Comparison of ENCODE assay signal across 22 cellular contexts in the genomic region with DNA sequence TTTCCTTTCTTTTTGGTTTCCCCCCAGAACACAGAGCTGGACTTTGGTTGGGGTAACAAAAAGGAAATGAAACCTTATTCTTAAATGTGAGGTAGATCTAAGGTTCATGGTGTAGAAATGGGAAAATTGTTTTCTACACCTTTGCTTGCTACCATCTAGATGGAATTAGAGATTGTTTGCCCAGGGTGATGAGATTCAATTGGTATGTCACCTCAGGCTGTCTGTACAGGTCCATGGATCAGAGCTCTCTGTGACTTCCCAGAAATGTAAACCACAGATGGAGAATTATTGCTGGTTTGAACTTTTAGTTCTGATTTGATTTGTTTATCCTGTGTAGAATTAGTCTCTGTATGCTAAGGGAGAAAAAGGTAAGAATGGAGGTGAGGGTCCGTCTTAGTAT.
DNase-seq lines count a peak whose midpoint lies in the region; ATAC-seq, FAIRE-seq and TF ChIP-seq lines count a peak whose summit lies in the region.
"Had no signal": no experiment of that assay in that cellular context is flagged by ENCODE, and none has a peak within 500 bp of the region (broad histone marks: within the 10 kb centered on the region; RNA-seq: fewer than 3 reads in every experiment).

No MANE protein-coding gene starts in this region.

- H2AFZ ChIP-seq in hepatocyte = peak overlapping the region; percentile 38
- H2AFZ ChIP-seq: GM23248 had no signal

- H3K27me3 Mint-ChIP-seq in Calu3 (ENCODE audit: unreplicated experiment) = no peaks in the 10 kb centered on the region
- H3K27me3 Mint-ChIP-seq in activated T-cell treated with anti-CD3 and anti-CD28 coated beads, Interleukin-2, amount 50 U/mL, for 72 hours (ENCODE audit: low read depth) = no peaks in the 10 kb centered on the region
- H3K27me3 Mint-ChIP-seq: activated B cell treated with CpG ODN at 0.5 μM for 24 hours; CD4-positive, alpha-beta memory T cell; stimulated activated memory B cell treated with anti-CD40 and anti-IgM and Interleukin-4, amounts not matched to agents 10 μg/mL and 1 μg/mL and 100 μg/mL, for 72 hours; T-helper 17 cell had no signal

- peaks cover 23% of the 10 kb centered on the region for H3K4me1 ChIP-seq in RWPE2 (ENCODE audit: insufficient read depth, poor library complexity, severe bottlenecking)
- H3K4me1 ChIP-seq in hepatocyte (ENCODE audit: insufficient read depth) = peaks cover 20% of the 10 kb centered on the region
- H3K4me1 ChIP-seq: adrenal gland had no signal

- no peaks in the 10 kb centered on the region for H3K27me3 ChIP-seq in RWPE2 (ENCODE audit: insufficient read depth, poor library complexity, severe bottlenecking)
- no peaks in the 10 kb centered on the region for H3K27me3 ChIP-seq in hepatocyte
- H3K27me3 ChIP-seq: adrenal gland had no signal

- ATAC-seq in RWPE2 (ENCODE audit: low read depth) = peak; percentile 94
- no peak for ATAC-seq in activated T-cell treated with anti-CD3 and anti-CD28 coated beads, Interleukin-2, amount 50 U/mL, for 72 hours (replicated peaks in 1 of 2)
- ATAC-seq: stimulated activated memory B cell treated with anti-CD40 and anti-IgM and Interleukin-4, amounts not matched to agents 10 μg/mL and 1 μg/mL and 100 μg/mL, for 72 hours; T-helper 17 cell had no signal

- no TSS peak for BruUV-seq in Calu3 (replicated peaks; lab: Mats Ljungman, UMichigan)

- intact Hi-C loops in Calu3 (cut with micrococcal nuclease; ENCODE audit: unreplicated experiment) = no loop called here

- no peak overlapping the region for H3K4me3 Mint-ChIP-seq in Calu3 (ENCODE audit: low read depth, unreplicated experiment)
- H3K4me3 Mint-ChIP-seq in activated T-cell treated with anti-CD3 and anti-CD28 coated beads, Interleukin-2, amount 50 U/mL, for 72 hours = no peak overlapping the region
- H3K4me3 Mint-ChIP-seq: activated B cell treated with CpG ODN at 0.5 μM for 24 hours; CD4-positive, alpha-beta memory T cell; stimulated activated memory B cell treated with anti-CD40 and anti-IgM and Interleukin-4, amounts not matched to agents 10 μg/mL and 1 μg/mL and 100 μg/mL, for 72 hours; T-helper 17 cell had no signal

- CTCF ChIA-PET in Calu3 (lab: Charles Lee) = no interaction called here

- DNase-seq in Calu3 = peak; percentile 2
- no peak for DNase-seq in RWPE2 (ENCODE audit: low spot score)
- DNase-seq in hepatocyte (ENCODE audit: low spot score) = peak; percentile 18
- DNase-seq in renal cortical epithelial cell (ENCODE audit: low read depth) = peak; percentile 60
- no peak for DNase-seq in GM12891 (ENCODE audit: insufficient read length, low spot score)
- no peak for DNase-seq in G401 (ENCODE audit: low spot score)
- DNase-seq in activated effector memory CD4-positive, alpha-beta T cell treated with Interleukin-2 at 50 U/mL for 16 hours = no peak
- no peak for DNase-seq in activated T-cell treated with anti-CD3 and anti-CD28 coated beads, Interleukin-2, amount 50 U/mL, for 72 hours
- DNase-seq: activated B cell treated with CpG ODN at 0.5 μM for 24 hours; adrenal gland; CD4-positive, alpha-beta memory T cell; GM23248; islet precursor cell; Karpas-422; NCI-H1436 treated with DMSO at 0.1 percent for 48 hours; NCI-H2227 treated with DMSO at 0.1 percent for 48 hours; NK-92 treated with Interleukin-12 subunit alpha and Interleukin-12 subunit beta, amount 100 ng/mL, for 24 hours; SHP77; T-helper 17 cell had no signal

- H3K9me3 ChIP-seq in RWPE2 (ENCODE audit: severe bottlenecking) (no peaks in the 10 kb centered on the region), hepatocyte (ENCODE audit: low read depth) (no peaks in the 10 kb centered on the region)
- H3K9me3 ChIP-seq: adrenal gland had no signal

- H3K9me3 Mint-ChIP-seq in Calu3 (ENCODE audit: low read depth, unreplicated experiment) = no peaks in the 10 kb centered on the region
- H3K9me3 Mint-ChIP-seq in activated T-cell treated with anti-CD3 and anti-CD28 coated beads, Interleukin-2, amount 50 U/mL, for 72 hours = peaks cover 4 to 6% of the 10 kb centered on the region in 2 donors

- no peak for TF ChIP-seq CTCF in Calu3 (IDR thresholded peaks at IDR 0.05; ENCODE audit: unreplicated experiment)
- no peak for TF ChIP-seq CTCF in RWPE2 (IDR thresholded peaks at IDR 0.05; ENCODE audit: poor library complexity, severe bottlenecking)
- TF ChIP-seq CTCF in hepatocyte (IDR thresholded peaks at IDR 0.05; ENCODE audit: poor library complexity) = no peak

- 73% methylated on average over 1 of the region's 1 CpG for WGBS in hepatocyte (ENCODE audit: low lambda C conversion rate, missing lambda C conversion rate)

- H4K20me1 ChIP-seq in hepatocyte (ENCODE audit: insufficient read depth, poor library complexity, severe bottlenecking) = no peaks in the 10 kb centered on the region

- H3K27ac Mint-ChIP-seq in Calu3 (ENCODE audit: unreplicated experiment) = no peak overlapping the region
- H3K27ac Mint-ChIP-seq in activated T-cell treated with anti-CD3 and anti-CD28 coated beads, Interleukin-2, amount 50 U/mL, for 72 hours = no peak overlapping the region
- H3K27ac Mint-ChIP-seq: activated B cell treated with CpG ODN at 0.5 μM for 24 hours; activated T-helper 2 cell treated with anti-CD3 and anti-CD28 coated beads, Interferon-gamma antibody, Interleukin-2, Interleukin-4, amounts not matched to agents 10 μg/mL and 5 μg/mL and 100 μg/mL, durations not matched to agents 14 hours and 24 hours and 36 hours; CD4-positive, alpha-beta memory T cell; stimulated activated memory B cell treated with anti-CD40 and anti-IgM and Interleukin-4, amounts not matched to agents 10 μg/mL and 1 μg/mL and 100 μg/mL, for 72 hours; T-helper 17 cell had no signal

- peak overlapping the region; percentile 61 for H3K4me2 ChIP-seq in hepatocyte

- FAIRE-seq in GM12891 (lab: Jason Lieb, UNC) = no peak
- FAIRE-seq: colon had no signal

- peaks cover 3% of the 10 kb centered on the region for H3K79me2 ChIP-seq in hepatocyte

- H3K4me1 Mint-ChIP-seq in Calu3 (ENCODE audit: low read depth, unreplicated experiment) = peaks cover 19% of the 10 kb centered on the region
- no peaks in the 10 kb centered on the region for H3K4me1 Mint-ChIP-seq in activated T-cell treated with anti-CD3 and anti-CD28 coated beads, Interleukin-2, amount 50 U/mL, for 72 hours (ENCODE audit: low read depth)
- H3K4me1 Mint-ChIP-seq: activated B cell treated with CpG ODN at 0.5 μM for 24 hours; CD4-positive, alpha-beta memory T cell; stimulated activated memory B cell treated with anti-CD40 and anti-IgM and Interleukin-4, amounts not matched to agents 10 μg/mL and 1 μg/mL and 100 μg/mL, for 72 hours; T-helper 17 cell had no signal

- in situ Hi-C loops in G401 (cut with HindIII; ENCODE audit: low sequenced_read_pairs) = no loop called here

- no peaks in the 10 kb centered on the region for H3K36me3 Mint-ChIP-seq in Calu3 (ENCODE audit: insufficient read depth, unreplicated experiment)
- H3K36me3 Mint-ChIP-seq in activated T-cell treated with anti-CD3 and anti-CD28 coated beads, Interleukin-2, amount 50 U/mL, for 72 hours (ENCODE audit: insufficient read depth in 2 of 2) = peaks cover 2 to 3% of the 10 kb centered on the region in 2 donors
- H3K36me3 Mint-ChIP-seq: CD4-positive, alpha-beta memory T cell; stimulated activated memory B cell treated with anti-CD40 and anti-IgM and Interleukin-4, amounts not matched to agents 10 μg/mL and 1 μg/mL and 100 μg/mL, for 72 hours had no signal

- peak overlapping the region; percentile 69 for H3K27ac ChIP-seq in RWPE2 (ENCODE audit: poor library complexity, severe bottlenecking)
- peak overlapping the region; percentile 70 for H3K27ac ChIP-seq in hepatocyte
- H3K27ac ChIP-seq: adrenal gland, GM23248 had no signal

- H3K36me3 ChIP-seq in RWPE2 (ENCODE audit: low read depth) = no peaks in the 10 kb centered on the region
- H3K36me3 ChIP-seq in hepatocyte (replicated peaks; ENCODE audit: insufficient read depth, low read depth) = no peaks in the 10 kb centered on the region
- H3K36me3 ChIP-seq: adrenal gland had no signal

- H3K4me3 ChIP-seq in RWPE2 (ENCODE audit: severe bottlenecking) (no peak overlapping the region), hepatocyte (no peak overlapping the region)
- H3K4me3 ChIP-seq: adrenal gland, GM23248 had no signal

- H3K9me2 ChIP-seq in hepatocyte (replicated peaks; ENCODE audit: insufficient read depth) = no peaks in the 10 kb centered on the region

- TF ChIP-seq POLR2A in GM12891 (IDR thresholded peaks at IDR 0.05; ENCODE audit: low read depth, low read length) = no peak

TF ChIP-seq in GM12891, 5 proteins besides CTCF, POLR2A, EP300 and RAD21:
- TF ChIP-seq POU2F2 (IDR thresholded peaks at IDR 0.05; ENCODE audit: low read depth, low read length) = no peak
- no peak for TF ChIP-seq PAX5 (IDR thresholded peaks at IDR 0.05; ENCODE audit: insufficient read depth, low read length, severe bottlenecking)
- TF ChIP-seq TAF1 (IDR thresholded peaks at IDR 0.05; ENCODE audit: low read depth, low read length) = no peak
- no peak for TF ChIP-seq POLR2AphosphoS5 (IDR thresholded peaks at IDR 0.05; ENCODE audit: low read depth, low read length)
- TF ChIP-seq SPI1 (IDR thresholded peaks at IDR 0.05; ENCODE audit: low read depth, low read length) = no peak

Comparison
In these comparisons a context has a peak if more than half of its experiments do, and no peak if none do; other contexts are left out.
1. DNase-seq: peak in Calu3 (single experiment), hepatocyte (single experiment) and renal cortical epithelial cell (single experiment); none in RWPE2 (single experiment), GM12891 (single experiment), G401 (single experiment), activated effector memory CD4-positive, alpha-beta T cell treated with Interleukin-2 at 50 U/mL for 16 hours (single experiment) and activated T-cell treated with anti-CD3 and anti-CD28 coated beads, Interleukin-2, amount 50 U/mL, for 72 hours (0 of 2).